Comparison of ENCODE assay signal across 13 cellular contexts in genomic region chr2:37711831-37712230, GRCh38. TPM values are rescaled to one million over a fixed set of nuclear protein-coding genes. Genes with fewer than 3 reads are reported as not detected.
DNase-seq lines count a peak whose midpoint lies in the region; ATAC-seq and TF ChIP-seq lines count a peak whose summit lies in the region.
"Had no signal": no experiment of that assay in that cellular context is flagged by ENCODE, and none has a peak within 500 bp of the region (broad histone marks: within the 10 kb centered on the region; RNA-seq: fewer than 3 reads in every experiment).

No MANE protein-coding gene starts in this region.

- H3K9ac ChIP-seq in adipocyte (ENCODE audit: low read length): peak overlapping the region; percentile 57

- peak in 1 of 2 donors; percentile 15 for ATAC-seq in CD4-positive, CD25-positive, alpha-beta regulatory T cell (ENCODE audit: low read depth in 2 of 2)
- ATAC-seq in HG03175 (IDR thresholded peaks at IDR 0.05; ENCODE audit: unreplicated experiment) (peak; percentile 22), GM21381 (IDR thresholded peaks at IDR 0.05; ENCODE audit: unreplicated experiment) (no peak), GM18505 (IDR thresholded peaks at IDR 0.05; ENCODE audit: unreplicated experiment) (no peak)

- H3K27me3 Mint-ChIP-seq in CD4-positive, CD25-positive, alpha-beta regulatory T cell: no peaks in the 10 kb centered on the region
- H3K27me3 Mint-ChIP-seq: activated naive CD4-positive, alpha-beta T cell treated with anti-CD3 and anti-CD28 coated beads, Interleukin-2, amount 50 U/mL, for 24 hours had no signal

- H3K4me1 ChIP-seq in CD4-positive, CD25-positive, alpha-beta regulatory T cell (ENCODE audit: control insufficient read depth, insufficient read depth, low read length, poor library complexity, severe bottlenecking): peaks cover 24% of the 10 kb centered on the region
- peaks cover 31% of the 10 kb centered on the region for H3K4me1 ChIP-seq in adipocyte (ENCODE audit: control insufficient read depth, insufficient read depth, low read length)

- peak overlapping the region in 3 of 4 donors; percentile 31 to 64 (median 46) for H3K4me3 Mint-ChIP-seq in CD4-positive, CD25-positive, alpha-beta regulatory T cell
- H3K4me3 Mint-ChIP-seq: WTC11 had no signal

- H3K27ac Mint-ChIP-seq in CD4-positive, CD25-positive, alpha-beta regulatory T cell: peak overlapping the region in 2 of 3 donors; percentile 50 to 74
- H3K27ac Mint-ChIP-seq: activated naive CD4-positive, alpha-beta T cell treated with anti-CD3 and anti-CD28 coated beads, Interleukin-2, amount 50 U/mL, for 24 hours; WTC11 had no signal

- H3K36me3 Mint-ChIP-seq in CD4-positive, CD25-positive, alpha-beta regulatory T cell: no peaks in the 10 kb centered on the region
- H3K36me3 Mint-ChIP-seq: activated naive CD4-positive, alpha-beta T cell treated with anti-CD3 and anti-CD28 coated beads, Interleukin-2, amount 50 U/mL, for 24 hours had no signal

- no peaks in the 10 kb centered on the region for H3K36me3 ChIP-seq in CD4-positive, CD25-positive, alpha-beta regulatory T cell (ENCODE audit: control insufficient read depth, insufficient read depth, low read length)
- H3K36me3 ChIP-seq in adipocyte (ENCODE audit: control insufficient read depth, insufficient read depth, low read length, severe bottlenecking): no peaks in the 10 kb centered on the region
- H3K36me3 ChIP-seq: lower lobe of right lung, sigmoid colon had no signal

- no peak for DNase-seq in CD4-positive, CD25-positive, alpha-beta regulatory T cell
- peak; percentile 67 for DNase-seq in adipocyte (ENCODE audit: low read depth)
- peak; percentile 57 for DNase-seq in kidney tubule cell (ENCODE audit: low spot score)
- DNase-seq in Kasumi-1 (lab: John Stamatoyannopoulos, UW): no peak
- DNase-seq in NAMALWA (ENCODE audit: low spot score): no peak
- DNase-seq: NCI-H1694 treated with DMSO at 0.1 percent for 48 hours, sigmoid colon had no signal

- peaks cover 36 to 50% (median 39%) of the 10 kb centered on the region in 4 donors for H3K4me1 Mint-ChIP-seq in CD4-positive, CD25-positive, alpha-beta regulatory T cell

- no peak for TF ChIP-seq POLR2A in GM18505 (IDR thresholded peaks at IDR 0.05; ENCODE audit: borderline replicate concordance, extremely low read depth, insufficient read depth, insufficient read length)

- H3K9me3 Mint-ChIP-seq in CD4-positive, CD25-positive, alpha-beta regulatory T cell: peaks cover 0 to 9% (median 7%) of the 10 kb centered on the region in 7 donors

- peaks cover 5 to 7% of the 10 kb centered on the region in 2 experiments for H3K9me3 ChIP-seq in CD4-positive, CD25-positive, alpha-beta regulatory T cell (ENCODE audit: control insufficient read depth in 2 of 2, low read length in 2 of 2)
- H3K9me3 ChIP-seq in adipocyte (ENCODE audit: control insufficient read depth, low read length): peaks cover 14% of the 10 kb centered on the region
- H3K9me3 ChIP-seq: sigmoid colon had no signal

- H3K4me3 ChIP-seq in CD4-positive, CD25-positive, alpha-beta regulatory T cell (ENCODE audit: low read depth, low read length): peak overlapping the region; percentile 28
- peak overlapping the region; percentile 38 for H3K4me3 ChIP-seq in adipocyte (ENCODE audit: low read length)
- H3K4me3 ChIP-seq: lower lobe of right lung, sigmoid colon had no signal

- no peak overlapping the region for H3K27ac ChIP-seq in CD4-positive, CD25-positive, alpha-beta regulatory T cell (ENCODE audit: insufficient read depth, low read length, poor library complexity, severe bottlenecking)
- H3K27ac ChIP-seq: lower lobe of right lung, sigmoid colon had no signal

- H3K27me3 ChIP-seq in CD4-positive, CD25-positive, alpha-beta regulatory T cell (ENCODE audit: control insufficient read depth, insufficient read depth, low read length): no peaks in the 10 kb centered on the region
- H3K27me3 ChIP-seq in adipocyte (replicated peaks; ENCODE audit: control insufficient read depth, insufficient read depth, low read length): no peaks in the 10 kb centered on the region
- H3K27me3 ChIP-seq: sigmoid colon had no signal

RNA-seq across cellular contexts. Expression of gene CDC42EP3, which starts 40.4 kb away (rescaled TPM):
- total RNA-seq in CD4-positive, CD25-positive, alpha-beta regulatory T cell: 36.4 TPM
- polyA plus RNA-seq in CD4-positive, CD25-positive, alpha-beta regulatory T cell: 10 to 100 TPM; 57.9 to 81.4 (median 68.5) TPM

Comparison
In these comparisons a context has a peak if more than half of its experiments do, and no peak if none do; other contexts are left out.
1. DNase-seq: peak in adipocyte (single experiment) and kidney tubule cell (single experiment); none in CD4-positive, CD25-positive, alpha-beta regulatory T cell (0 of 3), Kasumi-1 (0 of 2) and NAMALWA (single experiment).